Comparison of ENCODE assay signal across 23 cellular contexts in genomic region chr15:76714950-76715349, GRCh38.
"Had no signal": no experiment of that assay in that cellular context is flagged by ENCODE, and none has a peak within 500 bp of the region (broad histone marks: within the 10 kb centered on the region; RNA-seq: fewer than 3 reads in every experiment).

No MANE protein-coding gene starts in this region.

- H3K4me3 Mint-ChIP-seq: naive thymus-derived CD8-positive, alpha-beta T cell; nephron progenitor cell; neural crest cell; stimulated activated effector memory CD8-positive, alpha-beta T cell treated with anti-CD3 and anti-CD28 coated beads, Interleukin-12 subunit alpha, Interleukin-12 subunit beta, amount 100 ng/mL, for 72 hours; stimulated activated naive B cell treated with anti-CD40 and anti-IgM and Interleukin-4, amounts not matched to agents 10 μg/mL and 1 μg/mL and 100 μg/mL, for 72 hours; stimulated activated naive CD8-positive, alpha-beta T cell treated with anti-CD3 and anti-CD28 coated beads, Interleukin-15, Interleukin-2, amounts not matched to agents 100 ng/mL and 50 ng/mL, for 24 hours had no signal

- DNase-seq: naive thymus-derived CD8-positive, alpha-beta T cell; nephron progenitor cell; occipital lobe; ovary; psoas muscle; right lobe of liver; sigmoid colon; small intestine; stimulated activated CD4-positive, alpha-beta T cell treated with anti-CD3 and anti-CD28 coated beads, Interleukin-15, amount 100 ng/mL, for 24 hours; stimulated activated CD4-positive, alpha-beta T cell treated with anti-CD3 and anti-CD28 coated beads, Interleukin-2, amount 100 ng/mL, for 24 hours; stimulated activated CD4-positive, alpha-beta T cell treated with anti-CD3 and anti-CD28 coated beads, Interleukin-2, amount 100 ng/mL, for 48 hours; stimulated activated CD4-positive, alpha-beta T cell treated with anti-CD3 and anti-CD28 coated beads, Interleukin-4, amount 100 ng/mL, for 24 hours; stimulated activated naive B cell treated with anti-CD40 and anti-IgM and Interleukin-4, amounts not matched to agents 10 μg/mL and 1 μg/mL and 100 μg/mL, for 72 hours; stimulated activated naive CD4-positive, alpha-beta T cell treated with Interleukin-2 at 50 U/mL for 16 hours; stomach; thyroid gland; trophoblast cell; upper lobe of left lung had no signal

- H3K27ac Mint-ChIP-seq: naive thymus-derived CD8-positive, alpha-beta T cell; nephron progenitor cell; progenitor cell of endocrine pancreas; stimulated activated effector memory CD8-positive, alpha-beta T cell treated with anti-CD3 and anti-CD28 coated beads, Interleukin-12 subunit alpha, Interleukin-12 subunit beta, amount 100 ng/mL, for 72 hours; stimulated activated naive B cell treated with anti-CD40 and anti-IgM and Interleukin-4, amounts not matched to agents 10 μg/mL and 1 μg/mL and 100 μg/mL, for 72 hours; stimulated activated naive CD8-positive, alpha-beta T cell treated with anti-CD3 and anti-CD28 coated beads, Interleukin-15, Interleukin-2, amounts not matched to agents 100 ng/mL and 50 ng/mL, for 24 hours had no signal

- H3K4me1 Mint-ChIP-seq: nephron progenitor cell, neural crest cell had no signal

- H3K27me3 Mint-ChIP-seq: naive thymus-derived CD8-positive, alpha-beta T cell; progenitor cell of endocrine pancreas; stimulated activated naive B cell treated with anti-CD40 and anti-IgM and Interleukin-4, amounts not matched to agents 10 μg/mL and 1 μg/mL and 100 μg/mL, for 72 hours; stimulated activated naive CD8-positive, alpha-beta T cell treated with anti-CD3 and anti-CD28 coated beads, Interleukin-15, Interleukin-2, amounts not matched to agents 100 ng/mL and 50 ng/mL, for 24 hours had no signal

- ATAC-seq: naive thymus-derived CD8-positive, alpha-beta T cell; psoas muscle; right cardiac atrium; right lobe of liver; stimulated activated effector memory CD8-positive, alpha-beta T cell treated with anti-CD3 and anti-CD28 coated beads, Interleukin-12 subunit alpha, Interleukin-12 subunit beta, amount 100 ng/mL, for 72 hours; stimulated activated naive B cell treated with anti-CD40 and anti-IgM and Interleukin-4, amounts not matched to agents 10 μg/mL and 1 μg/mL and 100 μg/mL, for 72 hours had no signal
